In genomic region chrX:65667157-65667502, GRCh38 we compare ENCODE assay signal across 9 cellular contexts. TPM values are rescaled to one million over a fixed set of nuclear protein-coding genes. Genes with fewer than 3 reads are reported as not detected.
DNase-seq lines count a peak whose midpoint lies in the region; ATAC-seq and TF ChIP-seq lines count a peak whose summit lies in the region.
"Had no signal": no experiment of that assay in that cellular context is flagged by ENCODE, and none has a peak within 500 bp of the region (broad histone marks: within the 10 kb centered on the region; RNA-seq: fewer than 3 reads in every experiment).

No MANE protein-coding gene starts in this region.

- H3K9ac ChIP-seq in BLaER1, result peak overlapping the region; percentile 87

- no peak for TF ChIP-seq POLR2A in lower leg skin (IDR thresholded peaks at IDR 0.05)

- H3K36me3 Mint-ChIP-seq in activated T-helper 2 cell treated with anti-CD3 and anti-CD28 coated beads, Interferon-gamma antibody, Interleukin-2, Interleukin-4, amounts not matched to agents 10 μg/mL and 5 μg/mL and 100 μg/mL, durations not matched to agents 14 hours and 24 hours and 36 hours (ENCODE audit: low read depth), result peaks cover 42% of the 10 kb centered on the region
- peaks cover 4 to 29% (median 6%) of the 10 kb centered on the region in 3 donors for H3K36me3 Mint-ChIP-seq in naive thymus-derived CD8-positive, alpha-beta T cell

- peaks cover 6% of the 10 kb centered on the region for H3K9me3 Mint-ChIP-seq in activated T-helper 2 cell treated with anti-CD3 and anti-CD28 coated beads, Interferon-gamma antibody, Interleukin-2, Interleukin-4, amounts not matched to agents 10 μg/mL and 5 μg/mL and 100 μg/mL, durations not matched to agents 14 hours and 24 hours and 36 hours
- H3K9me3 Mint-ChIP-seq in naive thymus-derived CD8-positive, alpha-beta T cell, result peaks cover 0 to 3% (median 0%) of the 10 kb centered on the region in 9 donors

- 0 to 56% methylated on average over 2 to 6 of the region's 6 CpGs for WGBS in lower leg skin, 2 donors

- ATAC-seq in naive thymus-derived CD8-positive, alpha-beta T cell, result peak in 1 of 2 donors; percentile 12

- peak overlapping the region; percentile 77 for H3K4me2 ChIP-seq in BLaER1

- POLR2A ChIA-PET in naive thymus-derived CD8-positive, alpha-beta T cell (lab: Charles Lee), result interaction anchor here (0.5 to 4.2 kb wide), 7 partner anchors 10 to 82 kb away, joined by 3 to 42 read pairs (median 4); no protein-coding TSS in a partner anchor

- no peaks in the 10 kb centered on the region for H3K27me3 Mint-ChIP-seq in activated T-helper 2 cell treated with anti-CD3 and anti-CD28 coated beads, Interferon-gamma antibody, Interleukin-2, Interleukin-4, amounts not matched to agents 10 μg/mL and 5 μg/mL and 100 μg/mL, durations not matched to agents 14 hours and 24 hours and 36 hours (ENCODE audit: low read depth)
- no peaks in the 10 kb centered on the region for H3K27me3 Mint-ChIP-seq in naive thymus-derived CD8-positive, alpha-beta T cell

- H3K9me3 ChIP-seq in BLaER1 (peaks cover 11% of the 10 kb centered on the region), HAP-1 (no peaks in the 10 kb centered on the region)

- H3K4me3 Mint-ChIP-seq in activated T-helper 2 cell treated with anti-CD3 and anti-CD28 coated beads, Interferon-gamma antibody, Interleukin-2, Interleukin-4, amounts not matched to agents 10 μg/mL and 5 μg/mL and 100 μg/mL, durations not matched to agents 14 hours and 24 hours and 36 hours (ENCODE audit: low read depth), result peak overlapping the region; percentile 77
- H3K4me3 Mint-ChIP-seq in naive thymus-derived CD8-positive, alpha-beta T cell, result peak overlapping the region; percentile 71 to 97 (median 84)

- peaks cover 34% of the 10 kb centered on the region for H3K4me1 ChIP-seq in BLaER1
- H3K4me1 ChIP-seq in HAP-1, result peaks cover 20% of the 10 kb centered on the region

- peak overlapping the region; percentile 94 for H3K27ac Mint-ChIP-seq in activated T-helper 2 cell treated with anti-CD3 and anti-CD28 coated beads, Interferon-gamma antibody, Interleukin-2, Interleukin-4, amounts not matched to agents 10 μg/mL and 5 μg/mL and 100 μg/mL, durations not matched to agents 14 hours and 24 hours and 36 hours
- H3K27ac Mint-ChIP-seq in naive thymus-derived CD8-positive, alpha-beta T cell, result peak overlapping the region in 9 of 10 donors; percentile 37 to 96 (median 90)

- H3K4me3 ChIP-seq in BLaER1 (peak overlapping the region; percentile 75), HAP-1 (peak overlapping the region; percentile 79), lower leg skin (ENCODE audit: low read depth, poor library complexity, severe bottlenecking) (no peak overlapping the region)

- in situ Hi-C loops in HAP-1 (cut with MboI; ENCODE audit: low sequenced_read_pairs), result loop anchor here (10.0 kb wide), 1 partner anchor 132 kb away; the partner anchor contains the start of gene LAS1L

- intact Hi-C loops in activated T-helper 2 cell treated with anti-CD3 and anti-CD28 coated beads, Interferon-gamma antibody, Interleukin-2, Interleukin-4, amounts not matched to agents 10 μg/mL and 5 μg/mL and 100 μg/mL, durations not matched to agents 14 hours and 24 hours and 36 hours (cut with micrococcal nuclease), result loop anchor here (1.0 to 10.0 kb wide), 2 partner anchors 72 to 348 kb away; no protein-coding TSS in a partner anchor
- intact Hi-C loops in lower leg skin (cut with DNase I; ENCODE audit: low total_unique reads), result no loop called here

- peaks cover 23% of the 10 kb centered on the region for H4K20me1 ChIP-seq in BLaER1

- H3K27ac ChIP-seq in BLaER1, result peak overlapping the region; percentile 89

- no peak for DNase-seq in HAP-1 (ENCODE audit: low spot score in 2 of 2)
- no peak for DNase-seq in activated T-helper 2 cell treated with anti-CD3 and anti-CD28 coated beads, Interferon-gamma antibody, Interleukin-2, Interleukin-4, amounts not matched to agents 10 μg/mL and 5 μg/mL and 100 μg/mL, durations not matched to agents 14 hours and 24 hours and 36 hours (ENCODE audit: low spot score)
- DNase-seq in naive thymus-derived CD8-positive, alpha-beta T cell, result no peak
- DNase-seq in lower leg skin (ENCODE audit: low spot score in 2 of 2), result no peak
- DNase-seq in NCI-H1694 (lab: John Stamatoyannopoulos, UW), result no peak
- DNase-seq in activated effector memory CD4-positive, alpha-beta T cell treated with anti-CD3 and anti-CD28 coated beads, Interleukin-2, amount 50 U/mL, for 16 hours, result no peak
- DNase-seq in NCI-H1417 treated with DMSO at 0.1 percent for 48 hours (lab: John Stamatoyannopoulos, UW), result no peak
- DNase-seq: NCI-H1930 had no signal

- H3K36me3 ChIP-seq in BLaER1 (0 out of 2 replicates have a peak, but pooled peaks cover 5% of the 10 kb centered on the region), HAP-1 (replicated peaks) (peaks cover 5% of the 10 kb centered on the region; the same call in 1 of the 2 replicates)

- peaks cover 42% of the 10 kb centered on the region for H3K4me1 Mint-ChIP-seq in activated T-helper 2 cell treated with anti-CD3 and anti-CD28 coated beads, Interferon-gamma antibody, Interleukin-2, Interleukin-4, amounts not matched to agents 10 μg/mL and 5 μg/mL and 100 μg/mL, durations not matched to agents 14 hours and 24 hours and 36 hours (ENCODE audit: low read depth)
- peaks cover 16 to 40% (median 31%) of the 10 kb centered on the region in 4 donors for H3K4me1 Mint-ChIP-seq in naive thymus-derived CD8-positive, alpha-beta T cell

- TF ChIP-seq CTCF in lower leg skin (IDR thresholded peaks at IDR 0.05), result no peak

- H3K27me3 ChIP-seq in BLaER1, result peaks cover 32% of the 10 kb centered on the region
- no peaks in the 10 kb centered on the region for H3K27me3 ChIP-seq in HAP-1 (ENCODE audit: low read depth)

RNA-seq across cellular contexts. Expression of gene MSN, which starts 0.3 kb away (rescaled TPM):
- 473 and 476 TPM in 2 replicates for total RNA-seq in activated T-helper 2 cell treated with anti-CD3 and anti-CD28 coated beads, Interferon-gamma antibody, Interleukin-2, Interleukin-4, amounts not matched to agents 10 μg/mL and 5 μg/mL and 100 μg/mL, durations not matched to agents 14 hours and 24 hours and 36 hours
- total RNA-seq in naive thymus-derived CD8-positive, alpha-beta T cell, result 100 to 1,000 TPM; 298 to 315 TPM
- polyA plus RNA-seq in naive thymus-derived CD8-positive, alpha-beta T cell, result 100 to 1,000 TPM; 467 to 552 (median 518) TPM
- 100 to 1,000 TPM; 108 to 180 (median 120) TPM for total RNA-seq in lower leg skin
